Comparison of ENCODE assay signal across 8 cellular contexts in the genomic region with DNA sequence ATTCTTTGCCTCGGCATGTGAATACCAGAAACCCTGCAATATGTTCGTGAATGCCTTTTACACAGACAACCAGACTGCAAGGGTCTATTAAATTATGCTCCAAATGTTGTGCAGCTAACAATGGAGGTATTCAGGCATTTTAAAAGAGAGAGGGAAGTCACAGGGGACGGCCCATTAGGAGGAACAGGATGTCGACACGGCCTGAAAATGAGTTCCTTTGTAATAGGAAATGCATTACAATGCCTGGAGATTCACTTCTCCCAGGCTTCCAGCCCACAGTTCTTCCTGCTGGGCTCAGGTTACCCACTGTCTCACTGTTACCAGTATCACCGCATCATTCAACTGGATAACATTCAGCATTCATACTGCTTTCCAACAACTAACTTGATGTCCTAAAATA. TPM values are rescaled to one million over a fixed set of nuclear protein-coding genes. Genes with fewer than 3 reads are reported as not detected.
DNase-seq lines count a peak whose midpoint lies in the region; ATAC-seq lines count a peak whose summit lies in the region.

No MANE protein-coding gene starts in this region.

- peaks cover 18% of the 10 kb centered on the region for H3K36me3 Mint-ChIP-seq in activated T-cell treated with anti-CD3 and anti-CD28 coated beads, Interleukin-2, amount 50 U/mL, for 4 hours (ENCODE audit: insufficient read depth)

- no peak for DNase-seq in activated T-cell treated with anti-CD3 and anti-CD28 coated beads, Interleukin-2, amount 50 U/mL, for 4 hours
- DNase-seq in activated T-cell treated with anti-CD3 and anti-CD28 coated beads, Interleukin-2, amount 50 U/mL, for 48 hours, result no peak
- peak; percentile 16 for DNase-seq in OCI-M1 (lab: John Stamatoyannopoulos, UW)
- DNase-seq in activated CD4-positive, alpha-beta T cell treated with anti-CD3 and anti-CD28 coated beads, Interleukin-2, amount 50 U/mL, for 4 hours, result no peak

- no peaks in the 10 kb centered on the region for H3K9me3 ChIP-seq in endocrine pancreas (ENCODE audit: control insufficient read depth, low read length)
- H3K9me3 ChIP-seq in muscle layer of colon (ENCODE audit: low read length), result no peaks in the 10 kb centered on the region

- H3K27me3 Mint-ChIP-seq in activated T-cell treated with anti-CD3 and anti-CD28 coated beads, Interleukin-2, amount 50 U/mL, for 4 hours (ENCODE audit: low read depth), result no peaks in the 10 kb centered on the region

- H3K9ac ChIP-seq in endocrine pancreas (ENCODE audit: control insufficient read depth, insufficient read depth, low read length), result no peak overlapping the region
- H3K9ac ChIP-seq in muscle layer of colon (ENCODE audit: low read length), result peak overlapping the region; percentile 44

- H3K4me1 ChIP-seq in endocrine pancreas (ENCODE audit: control insufficient read depth, insufficient read depth, low read length) (no peaks in the 10 kb centered on the region), muscle layer of colon (ENCODE audit: insufficient read depth, low read length) (peaks cover 29% of the 10 kb centered on the region)

- H3K36me3 ChIP-seq in endocrine pancreas (ENCODE audit: control insufficient read depth, insufficient read depth, low read length), result no peaks in the 10 kb centered on the region
- H3K36me3 ChIP-seq in muscle layer of colon (ENCODE audit: insufficient read depth, low read length), result peaks cover 15% of the 10 kb centered on the region

- ATAC-seq in activated T-cell treated with anti-CD3 and anti-CD28 coated beads, Interleukin-2, amount 50 U/mL, for 4 hours, result no peak
- no peak for ATAC-seq in HG02852 (IDR thresholded peaks at IDR 0.05; ENCODE audit: unreplicated experiment)
- ATAC-seq in HG03432 (IDR thresholded peaks at IDR 0.05; ENCODE audit: unreplicated experiment), result no peak

- H3K4me3 Mint-ChIP-seq in activated T-cell treated with anti-CD3 and anti-CD28 coated beads, Interleukin-2, amount 50 U/mL, for 4 hours, result peak overlapping the region; percentile 95

- H3K27me3 ChIP-seq in endocrine pancreas (ENCODE audit: control insufficient read depth, insufficient read depth, low read length) (no peaks in the 10 kb centered on the region), muscle layer of colon (ENCODE audit: control insufficient read depth in 1 of 2, insufficient read depth in 2 of 2, low read length in 2 of 2) (no peaks in the 10 kb centered on the region)

- H3K9me3 Mint-ChIP-seq in activated T-cell treated with anti-CD3 and anti-CD28 coated beads, Interleukin-2, amount 50 U/mL, for 4 hours, result no peaks in the 10 kb centered on the region

- peak overlapping the region; percentile 27 for H3K4me3 ChIP-seq in endocrine pancreas (ENCODE audit: control insufficient read depth, insufficient read depth, low read length)
- peak overlapping the region; percentile 76 to 84 for H3K4me3 ChIP-seq in muscle layer of colon (ENCODE audit: low read depth in 1 of 2, low read length in 2 of 2)

- H3K4me1 Mint-ChIP-seq in activated T-cell treated with anti-CD3 and anti-CD28 coated beads, Interleukin-2, amount 50 U/mL, for 4 hours (ENCODE audit: low read depth), result peaks cover 66% of the 10 kb centered on the region

- peak overlapping the region; percentile 94 for H3K27ac ChIP-seq in muscle layer of colon (ENCODE audit: low read depth, low read length)

RNA-seq across cellular contexts. Expression of a gene that starts 2.5 kb away (rescaled TPM):
- total RNA-seq in activated T-cell treated with anti-CD3 and anti-CD28 coated beads, Interleukin-2, amount 50 U/mL, for 4 hours, result 100 to 1,000 TPM in 1 of 3 donors, 10 to 100 TPM in 2; 73.6 to 114 (median 74.4) TPM
